In genomic region chr7:112036071-112036470, GRCh38 we compare ENCODE assay signal across 20 cellular contexts.
DNase-seq lines count a peak whose midpoint lies in the region; ATAC-seq, FAIRE-seq and TF ChIP-seq lines count a peak whose summit lies in the region.
"Had no signal": no experiment of that assay in that cellular context is flagged by ENCODE, and none has a peak within 500 bp of the region (broad histone marks: within the 10 kb centered on the region; RNA-seq: fewer than 3 reads in every experiment).

No MANE protein-coding gene starts in this region.

- H3K27me3 Mint-ChIP-seq in GM23338 (ENCODE audit: insufficient read depth, low read depth, poor library complexity) (peaks cover 1% of the 10 kb centered on the region), endodermal cell (ENCODE audit: insufficient read depth) (peaks cover 3% of the 10 kb centered on the region)
- H3K27me3 Mint-ChIP-seq in activated CD8-positive, alpha-beta T cell treated with anti-CD3 and anti-CD28 coated beads for 36 hours: no peaks in the 10 kb centered on the region

- H3K4me3 ChIP-seq in GM23338 (no peak overlapping the region), endodermal cell (ENCODE audit: low read length) (no peak overlapping the region)

- no peaks in the 10 kb centered on the region for H3K36me3 ChIP-seq in GM23338 (ENCODE audit: insufficient read depth)
- no peaks in the 10 kb centered on the region for H3K36me3 ChIP-seq in endodermal cell (ENCODE audit: control insufficient read depth, insufficient read depth, low read length)
- H3K36me3 ChIP-seq: BE2C had no signal

- H3K27ac Mint-ChIP-seq in GM23338 (peak overlapping the region; percentile 62), endodermal cell (peak overlapping the region; percentile 1)
- H3K27ac Mint-ChIP-seq in activated CD8-positive, alpha-beta T cell treated with anti-CD3 and anti-CD28 coated beads for 36 hours: no peak overlapping the region
- H3K27ac Mint-ChIP-seq: CD4-positive, alpha-beta memory T cell had no signal

- CTCF ChIA-PET in activated CD8-positive, alpha-beta T cell treated with anti-CD3 and anti-CD28 coated beads for 36 hours (lab: Charles Lee): no interaction called here

- H3K4me1 ChIP-seq in GM23338 (ENCODE audit: insufficient read depth): peaks cover 44% of the 10 kb centered on the region
- H3K4me1 ChIP-seq in endodermal cell (ENCODE audit: control insufficient read depth, insufficient read depth, low read length): no peaks in the 10 kb centered on the region

- FAIRE-seq in islet of Langerhans (lab: Jason Lieb, UNC): peak; percentile 30
- FAIRE-seq: D721Med had no signal

- H3K27ac ChIP-seq in GM23338 (ENCODE audit: low read depth) (no peak overlapping the region), endodermal cell (ENCODE audit: low read depth, low read length) (no peak overlapping the region)

- no peaks in the 10 kb centered on the region for H3K36me3 Mint-ChIP-seq in GM23338 (ENCODE audit: low read depth)
- no peaks in the 10 kb centered on the region for H3K36me3 Mint-ChIP-seq in endodermal cell (ENCODE audit: low read depth)
- H3K36me3 Mint-ChIP-seq in activated CD8-positive, alpha-beta T cell treated with anti-CD3 and anti-CD28 coated beads for 36 hours (ENCODE audit: low read depth): no peaks in the 10 kb centered on the region
- H3K36me3 Mint-ChIP-seq: CD4-positive, alpha-beta memory T cell had no signal

- H3K9me3 Mint-ChIP-seq in GM23338: no peaks in the 10 kb centered on the region
- no peaks in the 10 kb centered on the region for H3K9me3 Mint-ChIP-seq in endodermal cell
- no peaks in the 10 kb centered on the region for H3K9me3 Mint-ChIP-seq in activated CD8-positive, alpha-beta T cell treated with anti-CD3 and anti-CD28 coated beads for 36 hours

- H3K9me3 ChIP-seq in endodermal cell (ENCODE audit: control insufficient read depth, low read length): no peaks in the 10 kb centered on the region
- H3K9me3 ChIP-seq: BE2C had no signal

- H3K9me2 ChIP-seq in GM23338 (ENCODE audit: insufficient read depth): no peaks in the 10 kb centered on the region

- no peaks in the 10 kb centered on the region for H3F3A ChIP-seq in GM23338 (replicated peaks; ENCODE audit: low read depth)

- no peaks in the 10 kb centered on the region for H4K20me1 ChIP-seq in GM23338 (replicated peaks; ENCODE audit: insufficient read depth)

- no peak overlapping the region for H2AFZ ChIP-seq in GM23338

- POLR2A ChIA-PET in activated CD8-positive, alpha-beta T cell treated with anti-CD3 and anti-CD28 coated beads for 36 hours (lab: Charles Lee): no interaction called here

- peaks cover 46% of the 10 kb centered on the region for H3K4me1 Mint-ChIP-seq in GM23338
- H3K4me1 Mint-ChIP-seq in endodermal cell: peaks cover 28% of the 10 kb centered on the region
- H3K4me1 Mint-ChIP-seq in activated CD8-positive, alpha-beta T cell treated with anti-CD3 and anti-CD28 coated beads for 36 hours (ENCODE audit: low read depth): no peaks in the 10 kb centered on the region
- H3K4me1 Mint-ChIP-seq: CD4-positive, alpha-beta memory T cell had no signal

- ATAC-seq in GM23338 (no peak), HG02798 (IDR thresholded peaks at IDR 0.05; ENCODE audit: poor library complexity, unreplicated experiment) (no peak)
- no peak for ATAC-seq in activated CD8-positive, alpha-beta T cell treated with anti-CD3 and anti-CD28 coated beads for 36 hours
- ATAC-seq: SK-N-SH treated with all-trans-retinoic acid at 6 μM for 48 hours had no signal

- H3K79me2 ChIP-seq in GM23338 (replicated peaks; ENCODE audit: insufficient read depth): 0 out of 2 replicates have a peak, but pooled peaks cover 10% of the 10 kb centered on the region

- H3K4me3 Mint-ChIP-seq in GM23338 (no peak overlapping the region; the same call in 2 of the 3 replicates), endodermal cell (no peak overlapping the region)
- H3K4me3 Mint-ChIP-seq in activated CD8-positive, alpha-beta T cell treated with anti-CD3 and anti-CD28 coated beads for 36 hours: no peak overlapping the region

- H3K27me3 ChIP-seq in GM23338 (ENCODE audit: insufficient read depth): no peaks in the 10 kb centered on the region
- peaks cover 16% of the 10 kb centered on the region for H3K27me3 ChIP-seq in endodermal cell (ENCODE audit: control insufficient read depth, insufficient read depth, low read length, poor library complexity, severe bottlenecking)
- H3K27me3 ChIP-seq: BE2C had no signal

- TF ChIP-seq CTCF in GM23338 (conservative IDR thresholded peaks at IDR 0.05; ENCODE audit: low read depth in 2 of 2): no peak
- TF ChIP-seq CTCF in endodermal cell (conservative IDR thresholded peaks at IDR 0.05): no peak
- no peak for TF ChIP-seq CTCF in activated CD8-positive, alpha-beta T cell treated with anti-CD3 and anti-CD28 coated beads for 36 hours (IDR thresholded peaks at IDR 0.05)

- H3K4me2 ChIP-seq in GM23338: peak overlapping the region; percentile 6; the same call in 1 of the 2 replicates

- intact Hi-C loops in activated CD8-positive, alpha-beta T cell treated with anti-CD3 and anti-CD28 coated beads for 36 hours (cut with micrococcal nuclease): no loop called here

- no peak overlapping the region for H3K9ac ChIP-seq in endodermal cell (ENCODE audit: extremely low read depth, low read length, poor library complexity, severe bottlenecking)

- WGBS in endodermal cell (ENCODE audit: insufficient coverage in 1 of 2, insufficient read length in 1 of 2), 2 experiments: 78% methylated on average over 2 of the region's 2 CpGs; no CpG with 5 or more reads in 1 of the 2 experiments

- DNase-seq in GM23338 (ENCODE audit: low spot score) (no peak), M059J (ENCODE audit: low read depth) (peak; percentile 60), endodermal cell (no peak), NCI-H1436 (lab: John Stamatoyannopoulos, UW) (no peak), T-helper 9 cell (no peak)
- no peak for DNase-seq in activated CD8-positive, alpha-beta T cell treated with anti-CD3 and anti-CD28 coated beads for 36 hours
- DNase-seq: BE2C; CD4-positive, alpha-beta memory T cell; DND-41; H7; NCI-H1048; NCI-H1694; NCI-H2107; NCI-H345; NCI-H69; SHP77 had no signal

TF ChIP-seq in GM23338, 12 proteins besides CTCF, POLR2A, EP300 and RAD21 (continues in another document):
- TF ChIP-seq REST (IDR thresholded peaks at IDR 0.05; ENCODE audit: unreplicated experiment) (no peak), EZH2 (IDR thresholded peaks at IDR 0.05; ENCODE audit: low read depth, unreplicated experiment) (no peak), POLR2AphosphoS5 (IDR thresholded peaks at IDR 0.05; ENCODE audit: low read depth) (no peak), ETS1 (IDR thresholded peaks at IDR 0.05) (no peak)
